ENCODE assay signal across 14 cellular contexts in genomic region chr15:27458370-27459084, GRCh38.
A peak's percentile ranks its signal among the peaks of the same experiment; 100 is the strongest.
DNase-seq lines count a peak whose midpoint lies in the region; ATAC-seq and TF ChIP-seq lines count a peak whose summit lies in the region.
"Had no signal": no experiment of that assay in that cellular context is flagged by ENCODE, and none has a peak within 500 bp of the region (broad histone marks: within the 10 kb centered on the region; RNA-seq: fewer than 3 reads in every experiment).

No MANE protein-coding gene starts in this region.

- ATAC-seq in GM18517 (IDR thresholded peaks at IDR 0.05; ENCODE audit: unreplicated experiment) = no peak

- H3K4me3 ChIP-seq in spleen = no peak overlapping the region
- H3K4me3 ChIP-seq in breast epithelium = no peak overlapping the region
- H3K4me3 ChIP-seq: BLaER1 treated with 17β-estradiol and CSF1 and Interleukin-3, amounts not matched to agents 10 nM and 100 nM; GM23248 had no signal

- H3K27me3 Mint-ChIP-seq in glutamatergic neuron (ENCODE audit: unreplicated experiment) = peaks cover 9% of the 10 kb centered on the region
- H3K27me3 Mint-ChIP-seq: CD4-positive, alpha-beta T cell had no signal

- H3K27ac ChIP-seq in spleen = no peak overlapping the region
- no peak overlapping the region for H3K27ac ChIP-seq in breast epithelium
- H3K27ac ChIP-seq: BLaER1 treated with 17β-estradiol and CSF1 and Interleukin-3, amounts not matched to agents 10 nM and 100 nM; GM23248 had no signal

- peak overlapping the region; percentile 79 for H3K4me3 Mint-ChIP-seq in glutamatergic neuron (ENCODE audit: unreplicated experiment)
- H3K4me3 Mint-ChIP-seq: CD4-positive, alpha-beta T cell had no signal

- H3K27me3 ChIP-seq in spleen (replicated peaks in 1 of 7) = no peaks in the 10 kb centered on the region
- no peaks in the 10 kb centered on the region for H3K27me3 ChIP-seq in breast epithelium
- H3K27me3 ChIP-seq: BLaER1 treated with 17β-estradiol and CSF1 and Interleukin-3, amounts not matched to agents 10 nM and 100 nM had no signal

- TF ChIP-seq CTCF in glutamatergic neuron (IDR thresholded peaks at IDR 0.05; ENCODE audit: partially characterized antibody, unreplicated experiment) (no peak), spleen (IDR thresholded peaks at IDR 0.05 in 8 of 11, conservative IDR thresholded peaks at IDR 0.05 in 3 of 11) (no peak), breast epithelium (IDR thresholded peaks at IDR 0.05) (no peak)

- H3K4me1 Mint-ChIP-seq in glutamatergic neuron (ENCODE audit: low read depth, unreplicated experiment) = peaks cover 18% of the 10 kb centered on the region

- DNase-seq in NCI-H748 (lab: John Stamatoyannopoulos, UW; ENCODE audit: unreplicated experiment) (peak; percentile 8), NCI-H748 treated with DMSO at 0.1 percent for 48 hours (lab: John Stamatoyannopoulos, UW) (no peak), NCI-H524 treated with DMSO at 0.1 percent for 48 hours (lab: John Stamatoyannopoulos, UW) (peak; percentile 6), glutamatergic neuron (peak; percentile 24), spleen (no peak), breast epithelium (ENCODE audit: low spot score in 2 of 2) (no peak)
- DNase-seq: ACHN; Calu3; CD4-positive, alpha-beta T cell; DMS 273 treated with DMSO at 0.1 percent for 48 hours; GM23248; H7 had no signal

- peak overlapping the region; percentile 93 for H3K27ac Mint-ChIP-seq in glutamatergic neuron (ENCODE audit: unreplicated experiment)
- H3K27ac Mint-ChIP-seq: CD4-positive, alpha-beta T cell had no signal

- H3K9me3 ChIP-seq in spleen (peaks cover 0 to 14% (median 0%) of the 10 kb centered on the region in 8 donors), breast epithelium (no peaks in the 10 kb centered on the region)

- intact Hi-C loops in spleen (cut with DNase I; ENCODE audit: low total_unique reads) (no loop called here), breast epithelium (cut with DNase I; ENCODE audit: low total_unique reads) (no loop called here)

- H3K36me3 ChIP-seq in spleen (no peaks in the 10 kb centered on the region), breast epithelium (no peaks in the 10 kb centered on the region)
- H3K36me3 ChIP-seq: BLaER1 treated with 17β-estradiol and CSF1 and Interleukin-3, amounts not matched to agents 10 nM and 100 nM had no signal

- no peak for TF ChIP-seq POLR2A in spleen (IDR thresholded peaks at IDR 0.05)
- TF ChIP-seq POLR2A in breast epithelium (IDR thresholded peaks at IDR 0.05) = no peak

- WGBS in spleen, 5 donors = 75 to 84% (median 81%) methylated on average over 14 of the region's 14 CpGs

- H3K4me1 ChIP-seq in spleen (peaks cover 0 to 14% (median 4%) of the 10 kb centered on the region in 6 donors), breast epithelium (no peaks in the 10 kb centered on the region)

- no peaks in the 10 kb centered on the region for H3K36me3 Mint-ChIP-seq in glutamatergic neuron (ENCODE audit: unreplicated experiment)

- H3K9me3 Mint-ChIP-seq in glutamatergic neuron (ENCODE audit: unreplicated experiment) = peaks cover 9% of the 10 kb centered on the region

Comparison
In these comparisons a context has a peak if more than half of its experiments do, and no peak if none do; other contexts are left out.
1. DNase-seq: peak in NCI-H748 (single experiment), NCI-H524 treated with DMSO at 0.1 percent for 48 hours (single experiment) and glutamatergic neuron (single experiment); none in NCI-H748 treated with DMSO at 0.1 percent for 48 hours (single experiment), spleen (single experiment) and breast epithelium (0 of 2).